8 cellular contexts compared by ENCODE assay signal in the genomic region with DNA sequence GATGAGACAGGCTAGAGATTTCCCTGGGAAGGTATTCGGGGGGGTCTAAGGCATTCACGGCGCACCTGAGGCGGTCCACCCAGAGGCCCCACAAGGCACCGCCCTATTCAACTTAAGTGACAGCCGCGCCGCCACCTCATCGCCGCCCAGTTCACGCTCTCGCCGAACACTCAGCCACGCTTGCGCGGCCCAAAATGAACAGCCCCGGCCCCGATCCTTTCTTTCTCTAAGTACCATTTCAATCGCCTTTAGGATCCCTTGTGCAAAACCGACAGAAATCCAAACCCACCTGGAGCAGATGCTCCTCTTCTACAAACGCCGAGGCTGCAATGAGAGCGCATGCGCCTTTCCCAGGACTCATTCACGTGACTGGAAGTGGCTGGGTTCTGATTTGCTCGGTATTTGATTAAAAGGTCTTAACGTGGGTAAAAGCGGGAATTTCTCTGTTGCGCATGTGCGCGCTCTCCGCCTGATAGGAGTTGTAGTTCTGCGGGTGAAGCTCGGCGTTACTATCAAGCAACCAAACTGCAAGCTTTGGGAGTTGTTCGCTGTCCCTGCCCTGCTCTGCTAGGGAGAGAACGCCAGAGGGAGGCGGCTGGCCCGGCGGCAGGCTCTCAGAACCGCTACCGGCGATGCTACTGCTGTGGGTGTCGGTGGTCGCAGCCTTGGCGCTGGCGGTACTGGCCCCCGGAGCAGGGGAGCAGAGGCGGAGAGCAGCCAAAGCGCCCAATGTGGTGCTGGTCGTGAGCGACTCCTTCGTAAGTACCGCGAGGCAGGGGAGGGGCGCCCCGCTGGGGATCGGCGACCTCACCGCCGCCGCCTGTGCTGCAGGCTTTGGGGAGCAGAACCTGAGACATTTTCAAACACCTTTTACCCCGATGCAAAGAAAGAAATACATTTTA. TPM values are rescaled to one million over a fixed set of nuclear protein-coding genes. Genes with fewer than 3 reads are reported as not detected.
DNase-seq lines count a peak whose midpoint lies in the region; ATAC-seq and TF ChIP-seq lines count a peak whose summit lies in the region.

A gene with protein sequence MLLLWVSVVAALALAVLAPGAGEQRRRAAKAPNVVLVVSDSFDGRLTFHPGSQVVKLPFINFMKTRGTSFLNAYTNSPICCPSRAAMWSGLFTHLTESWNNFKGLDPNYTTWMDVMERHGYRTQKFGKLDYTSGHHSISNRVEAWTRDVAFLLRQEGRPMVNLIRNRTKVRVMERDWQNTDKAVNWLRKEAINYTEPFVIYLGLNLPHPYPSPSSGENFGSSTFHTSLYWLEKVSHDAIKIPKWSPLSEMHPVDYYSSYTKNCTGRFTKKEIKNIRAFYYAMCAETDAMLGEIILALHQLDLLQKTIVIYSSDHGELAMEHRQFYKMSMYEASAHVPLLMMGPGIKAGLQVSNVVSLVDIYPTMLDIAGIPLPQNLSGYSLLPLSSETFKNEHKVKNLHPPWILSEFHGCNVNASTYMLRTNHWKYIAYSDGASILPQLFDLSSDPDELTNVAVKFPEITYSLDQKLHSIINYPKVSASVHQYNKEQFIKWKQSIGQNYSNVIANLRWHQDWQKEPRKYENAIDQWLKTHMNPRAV (plus strand): TSS at position 455 of the 902 bp plus-strand sequence. CDS start 178 bp downstream, at position 633.
A gene (minus strand): TSS at position 331 of the 902 bp plus-strand sequence. CDS start 7,827 bp downstream, outside the sequence.

- peak within 1 kb of the TSS; percentile 61 to 81 for H3K9ac ChIP-seq in liver (ENCODE audit: low read depth in 1 of 2, low read length in 2 of 2)

- ATAC-seq in GM19372 (IDR thresholded peaks at IDR 0.05; ENCODE audit: low read depth, unreplicated experiment) (peak; percentile 85), HG03558 (IDR thresholded peaks at IDR 0.05; ENCODE audit: extremely low read depth, unreplicated experiment) (peak; percentile 80)

- no peaks in the 10 kb centered on the region for H3K27me3 Mint-ChIP-seq in CD14-positive monocyte (ENCODE audit: low read depth in 3 of 3)

- peak; percentile 21 for TF ChIP-seq CTCF in CD14-positive monocyte (IDR thresholded peaks at IDR 0.05)
- TF ChIP-seq CTCF in liver (IDR thresholded peaks at IDR 0.05; ENCODE audit: low read depth, low read length, missing input control), result no peak

- H3K9me3 ChIP-seq in liver (ENCODE audit: control insufficient read depth in 4 of 4, low read length in 3 of 4), result no peaks in the 10 kb centered on the region

- no peaks in the 10 kb centered on the region for H3K27me3 ChIP-seq in liver (ENCODE audit: control insufficient read depth in 4 of 4, insufficient read depth in 4 of 4, low read length in 3 of 4)

- H3K4me3 Mint-ChIP-seq in CD14-positive monocyte, result peak within 1 kb of the TSS; percentile 92 to 96

- peak within 1 kb of the TSS; percentile 67 to 80 for H3K27ac ChIP-seq in liver (ENCODE audit: low read depth in 1 of 2, low read length in 2 of 2)

- H3K27ac Mint-ChIP-seq in CD14-positive monocyte, result peak within 1 kb of the TSS; percentile 82 to 98 (median 90)

- intact Hi-C loops in CD14-positive monocyte (cut with micrococcal nuclease), result loop anchor here (5.0 kb wide), 2 partner anchors 92 to 292 kb away; a partner anchor contains a TSS

- under 1% methylated on average over 63 of the region's 63 CpGs for WGBS in liver

- peak; percentile 52 to 66 for TF ChIP-seq RAD21 in liver (IDR thresholded peaks at IDR 0.05)

- peak within 1 kb of the TSS; percentile 59 to 90 (median 79) for H3K4me3 ChIP-seq in liver (ENCODE audit: low read depth in 1 of 3, low read length in 3 of 3)

- peaks cover 0 to 2% (median 0%) of the 10 kb centered on the region in 4 donors for H3K36me3 ChIP-seq in liver (ENCODE audit: control insufficient read depth in 4 of 4, insufficient read depth in 3 of 4, low read depth in 1 of 4, low read length in 3 of 4)

- DNase-seq in CD14-positive monocyte (ENCODE audit: low spot score) (peak; percentile 93), NCI-H748 (lab: John Stamatoyannopoulos, UW; ENCODE audit: unreplicated experiment) (peak; percentile 99), dermis microvascular lymphatic vessel endothelial cell (ENCODE audit: low read depth in 2 of 2) (peak; percentile 99)
- peak; percentile 85 to 88 for DNase-seq in activated CD4-positive, alpha-beta T cell treated with anti-CD3 and anti-CD28 coated beads, Interleukin-2, amount 50 U/mL, for 4 hours
- peak; percentile 93 for DNase-seq in stimulated activated CD4-positive, alpha-beta T cell treated with anti-CD3 and anti-CD28 coated beads, Interleukin-4, amount 100 ng/mL, for 24 hours

- peaks cover 29% of the 10 kb centered on the region for H3K4me1 Mint-ChIP-seq in CD14-positive monocyte

- H3K9me3 Mint-ChIP-seq in CD14-positive monocyte, result no peaks in the 10 kb centered on the region

- peaks cover 8 to 16% of the 10 kb centered on the region in 2 donors for H3K36me3 Mint-ChIP-seq in CD14-positive monocyte

- peaks cover 3 to 20% (median 14%) of the 10 kb centered on the region in 4 donors for H3K4me1 ChIP-seq in liver (ENCODE audit: control insufficient read depth in 4 of 4, insufficient read depth in 4 of 4, low read length in 3 of 4)

TF ChIP-seq in liver, 16 proteins besides CTCF, POLR2A, EP300 and RAD21:
- TF ChIP-seq SP1 (IDR thresholded peaks at IDR 0.05) (peak; percentile 47), NR2F2 (IDR thresholded peaks at IDR 0.05) (peak; percentile 5), EGR1 (IDR thresholded peaks at IDR 0.05; ENCODE audit: low read depth in 2 of 2) (peak in 1 of 2 donors; percentile 41), TAF1 (conservative IDR thresholded peaks at IDR 0.05) (peak; percentile 97), HNF4A (conservative IDR thresholded peaks at IDR 0.05) (peak; percentile 15 to 24), GABPA (IDR thresholded peaks at IDR 0.05 in 1 of 2, conservative IDR thresholded peaks at IDR 0.05 in 1 of 2) (peak in 1 of 2 donors; percentile 78), FOXA1 (IDR thresholded peaks at IDR 0.05) (peak; percentile 77), HNF4G (IDR thresholded peaks at IDR 0.05) (no peak), RXRA (IDR thresholded peaks at IDR 0.05) (peak; percentile 22 to 46), FOXA2 (IDR thresholded peaks at IDR 0.05) (peak; percentile 37), YY1 (IDR thresholded peaks at IDR 0.05) (peak; percentile 80), JUND (IDR thresholded peaks at IDR 0.05) (no peak)
- TF ChIP-seq, protein P1, sequence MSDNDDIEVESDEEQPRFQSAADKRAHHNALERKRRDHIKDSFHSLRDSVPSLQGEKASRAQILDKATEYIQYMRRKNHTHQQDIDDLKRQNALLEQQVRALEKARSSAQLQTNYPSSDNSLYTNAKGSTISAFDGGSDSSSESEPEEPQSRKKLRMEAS (IDR thresholded peaks at IDR 0.05), result peak; percentile 98
- TF ChIP-seq, protein P2, sequence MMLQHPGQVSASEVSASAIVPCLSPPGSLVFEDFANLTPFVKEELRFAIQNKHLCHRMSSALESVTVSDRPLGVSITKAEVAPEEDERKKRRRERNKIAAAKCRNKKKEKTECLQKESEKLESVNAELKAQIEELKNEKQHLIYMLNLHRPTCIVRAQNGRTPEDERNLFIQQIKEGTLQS (IDR thresholded peaks at IDR 0.05), result no peak
- TF ChIP-seq, protein P3, sequence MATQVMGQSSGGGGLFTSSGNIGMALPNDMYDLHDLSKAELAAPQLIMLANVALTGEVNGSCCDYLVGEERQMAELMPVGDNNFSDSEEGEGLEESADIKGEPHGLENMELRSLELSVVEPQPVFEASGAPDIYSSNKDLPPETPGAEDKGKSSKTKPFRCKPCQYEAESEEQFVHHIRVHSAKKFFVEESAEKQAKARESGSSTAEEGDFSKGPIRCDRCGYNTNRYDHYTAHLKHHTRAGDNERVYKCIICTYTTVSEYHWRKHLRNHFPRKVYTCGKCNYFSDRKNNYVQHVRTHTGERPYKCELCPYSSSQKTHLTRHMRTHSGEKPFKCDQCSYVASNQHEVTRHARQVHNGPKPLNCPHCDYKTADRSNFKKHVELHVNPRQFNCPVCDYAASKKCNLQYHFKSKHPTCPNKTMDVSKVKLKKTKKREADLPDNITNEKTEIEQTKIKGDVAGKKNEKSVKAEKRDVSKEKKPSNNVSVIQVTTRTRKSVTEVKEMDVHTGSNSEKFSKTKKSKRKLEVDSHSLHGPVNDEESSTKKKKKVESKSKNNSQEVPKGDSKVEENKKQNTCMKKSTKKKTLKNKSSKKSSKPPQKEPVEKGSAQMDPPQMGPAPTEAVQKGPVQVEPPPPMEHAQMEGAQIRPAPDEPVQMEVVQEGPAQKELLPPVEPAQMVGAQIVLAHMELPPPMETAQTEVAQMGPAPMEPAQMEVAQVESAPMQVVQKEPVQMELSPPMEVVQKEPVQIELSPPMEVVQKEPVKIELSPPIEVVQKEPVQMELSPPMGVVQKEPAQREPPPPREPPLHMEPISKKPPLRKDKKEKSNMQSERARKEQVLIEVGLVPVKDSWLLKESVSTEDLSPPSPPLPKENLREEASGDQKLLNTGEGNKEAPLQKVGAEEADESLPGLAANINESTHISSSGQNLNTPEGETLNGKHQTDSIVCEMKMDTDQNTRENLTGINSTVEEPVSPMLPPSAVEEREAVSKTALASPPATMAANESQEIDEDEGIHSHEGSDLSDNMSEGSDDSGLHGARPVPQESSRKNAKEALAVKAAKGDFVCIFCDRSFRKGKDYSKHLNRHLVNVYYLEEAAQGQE (IDR thresholded peaks at IDR 0.05), result peak; percentile 88
- TF ChIP-seq, protein P4, sequence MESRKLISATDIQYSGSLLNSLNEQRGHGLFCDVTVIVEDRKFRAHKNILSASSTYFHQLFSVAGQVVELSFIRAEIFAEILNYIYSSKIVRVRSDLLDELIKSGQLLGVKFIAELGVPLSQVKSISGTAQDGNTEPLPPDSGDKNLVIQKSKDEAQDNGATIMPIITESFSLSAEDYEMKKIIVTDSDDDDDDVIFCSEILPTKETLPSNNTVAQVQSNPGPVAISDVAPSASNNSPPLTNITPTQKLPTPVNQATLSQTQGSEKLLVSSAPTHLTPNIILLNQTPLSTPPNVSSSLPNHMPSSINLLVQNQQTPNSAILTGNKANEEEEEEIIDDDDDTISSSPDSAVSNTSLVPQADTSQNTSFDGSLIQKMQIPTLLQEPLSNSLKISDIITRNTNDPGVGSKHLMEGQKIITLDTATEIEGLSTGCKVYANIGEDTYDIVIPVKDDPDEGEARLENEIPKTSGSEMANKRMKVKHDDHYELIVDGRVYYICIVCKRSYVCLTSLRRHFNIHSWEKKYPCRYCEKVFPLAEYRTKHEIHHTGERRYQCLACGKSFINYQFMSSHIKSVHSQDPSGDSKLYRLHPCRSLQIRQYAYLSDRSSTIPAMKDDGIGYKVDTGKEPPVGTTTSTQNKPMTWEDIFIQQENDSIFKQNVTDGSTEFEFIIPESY (IDR thresholded peaks at IDR 0.05), result peak; percentile 90
TF ChIP-seq in liver: peak in this region for 13.

RNA-seq across cellular contexts. Expression of the first gene that starts in this region (rescaled TPM):
- polyA plus RNA-seq in CD14-positive monocyte (1 to 10 TPM; 1.3 TPM), liver (1 to 10 TPM; 2.5 to 6.8 TPM)
- total RNA-seq in dermis microvascular lymphatic vessel endothelial cell (2.2 and 2.4 TPM in 2 replicates), liver (1 to 10 TPM; 2.4 to 4.1 TPM)

RNA-seq across cellular contexts. Expression of the second gene that starts in this region (rescaled TPM):
- polyA plus RNA-seq in CD14-positive monocyte (10 to 100 TPM; 13.7 to 24.6 TPM), liver (10 to 100 TPM; 13.4 to 23.9 TPM)
- total RNA-seq in dermis microvascular lymphatic vessel endothelial cell (75.9 and 78.1 TPM in 2 replicates), liver (10 to 100 TPM; 34.2 to 53.8 TPM)

Comparison
In these comparisons a context has a peak if more than half of its experiments do, and no peak if none do; other contexts are left out.
1. Peak in every context shown above with its lines: DNase-seq, ATAC-seq, H3K4me3 ChIP-seq and H3K27ac ChIP-seq.